23 cellular contexts compared by ENCODE assay signal in the genomic region with DNA sequence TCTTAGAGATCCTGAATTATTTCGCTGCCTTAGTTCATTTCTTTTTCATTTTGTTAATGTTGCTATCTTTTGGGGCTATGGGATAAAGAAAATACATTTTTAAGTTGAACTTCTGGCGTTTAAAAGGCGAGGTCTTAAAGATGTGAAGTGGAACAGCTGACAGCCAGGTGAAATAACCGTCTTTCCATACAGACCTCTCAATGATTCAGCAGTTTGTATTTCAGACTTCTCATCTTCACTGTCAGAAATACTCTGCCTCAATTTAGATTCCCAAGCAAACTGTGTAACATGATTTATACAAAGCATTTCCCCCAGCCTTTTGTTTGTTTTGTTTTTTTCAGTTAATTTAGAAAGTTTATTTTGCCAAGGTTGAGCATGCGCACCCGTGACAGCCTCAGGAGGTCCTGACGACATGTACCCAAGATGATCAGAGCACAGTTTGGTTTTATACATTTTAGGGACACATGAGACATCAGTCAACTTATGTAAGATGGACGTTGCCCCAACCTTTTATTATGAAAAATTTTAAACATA. TPM values are rescaled to one million over a fixed set of nuclear protein-coding genes. Genes with fewer than 3 reads are reported as not detected.
A peak's percentile ranks its signal among the peaks of the same experiment; 100 is the strongest.
DNase-seq lines count a peak whose midpoint lies in the region; ATAC-seq, FAIRE-seq and TF ChIP-seq lines count a peak whose summit lies in the region.
"Had no signal": no experiment of that assay in that cellular context is flagged by ENCODE, and none has a peak within 500 bp of the region (broad histone marks: within the 10 kb centered on the region; RNA-seq: fewer than 3 reads in every experiment).

No MANE protein-coding gene starts in this region.

- no peak overlapping the region for H3K4me3 Mint-ChIP-seq in CD4-positive, CD25-positive, alpha-beta regulatory T cell
- H3K4me3 Mint-ChIP-seq in Calu3 (ENCODE audit: low read depth, unreplicated experiment), result no peak overlapping the region
- H3K4me3 Mint-ChIP-seq: activated naive CD4-positive, alpha-beta T cell treated with anti-CD3 and anti-CD28 coated beads, Interleukin-2, amount 10 ng/mL, durations not matched to agents 7 days and 5 days; HFFc6; memory B cell; naive thymus-derived CD4-positive, alpha-beta T cell had no signal

- WGBS in psoas muscle, 3 donors, result 65 to 88% (median 68%) methylated on average over 8 of the region's 8 CpGs

- no peaks in the 10 kb centered on the region for H3K27me3 ChIP-seq in CD4-positive, CD25-positive, alpha-beta regulatory T cell (ENCODE audit: control insufficient read depth, insufficient read depth, low read length)
- H3K27me3 ChIP-seq in psoas muscle (ENCODE audit: insufficient read depth in 3 of 3, low read length in 2 of 3), result no peaks in the 10 kb centered on the region
- H3K27me3 ChIP-seq: foreskin keratinocyte, spleen, tibial nerve had no signal

- peaks cover 47% of the 10 kb centered on the region for H3K36me3 Mint-ChIP-seq in CD4-positive, CD25-positive, alpha-beta regulatory T cell
- H3K36me3 Mint-ChIP-seq in Calu3 (ENCODE audit: insufficient read depth, unreplicated experiment), result peaks cover 21% of the 10 kb centered on the region

- CTCF ChIA-PET in Calu3 (lab: Charles Lee), result no interaction called here

- TF ChIP-seq CTCF in psoas muscle (IDR thresholded peaks at IDR 0.05), result no peak
- TF ChIP-seq CTCF in Calu3 (IDR thresholded peaks at IDR 0.05; ENCODE audit: unreplicated experiment), result no peak

- intact Hi-C loops in psoas muscle (cut with DNase I), result no loop called here
- intact Hi-C loops in Calu3 (cut with micrococcal nuclease; ENCODE audit: unreplicated experiment), result no loop called here

- ATAC-seq in CD4-positive, CD25-positive, alpha-beta regulatory T cell (ENCODE audit: low read depth in 2 of 2), result no peak
- ATAC-seq in psoas muscle, result peak in 2 of 4 donors; percentile 30 to 53
- ATAC-seq: foreskin keratinocyte; naive thymus-derived CD4-positive, alpha-beta T cell had no signal

- peak overlapping the region in 2 of 3 donors; percentile 80 for H3K27ac Mint-ChIP-seq in CD4-positive, CD25-positive, alpha-beta regulatory T cell
- no peak overlapping the region for H3K27ac Mint-ChIP-seq in Calu3 (ENCODE audit: unreplicated experiment)
- H3K27ac Mint-ChIP-seq: memory B cell had no signal

- peaks cover 68% of the 10 kb centered on the region for H3K36me3 ChIP-seq in CD4-positive, CD25-positive, alpha-beta regulatory T cell (ENCODE audit: control insufficient read depth, insufficient read depth, low read length)
- H3K36me3 ChIP-seq in psoas muscle (ENCODE audit: insufficient read depth in 1 of 2, low read depth in 1 of 2), result peaks cover 3 to 72% of the 10 kb centered on the region in 2 donors

- BruUV-seq in Calu3 (replicated peaks; lab: Mats Ljungman, UMichigan), result no TSS peak

- H3K27me3 Mint-ChIP-seq in CD4-positive, CD25-positive, alpha-beta regulatory T cell, result no peaks in the 10 kb centered on the region
- no peaks in the 10 kb centered on the region for H3K27me3 Mint-ChIP-seq in Calu3 (ENCODE audit: unreplicated experiment)
- H3K27me3 Mint-ChIP-seq: activated naive CD4-positive, alpha-beta T cell treated with anti-CD3 and anti-CD28 coated beads, Interleukin-2, amount 10 ng/mL, durations not matched to agents 7 days and 5 days; memory B cell; naive thymus-derived CD4-positive, alpha-beta T cell had no signal

- DNase-seq in CD4-positive, CD25-positive, alpha-beta regulatory T cell, result no peak
- no peak for DNase-seq in HTR-8/SVneo (ENCODE audit: insufficient read length, low spot score)
- no peak for DNase-seq in caudate nucleus (lab: John Stamatoyannopoulos, UW)
- DNase-seq in psoas muscle, result no peak
- no peak for DNase-seq in T-helper 9 cell
- no peak for DNase-seq in stimulated activated CD4-positive, alpha-beta T cell treated with anti-CD3 and anti-CD28 coated beads, Interleukin-1b, Interleukin-23, amount 100 ng/mL, for 48 hours
- no peak for DNase-seq in Calu3
- DNase-seq: activated CD4-positive, alpha-beta T cell treated with anti-CD3 and anti-CD28 coated beads for 48 hours; activated naive CD4-positive, alpha-beta T cell treated with anti-CD3 and anti-CD28 coated beads, Interleukin-2, amount 10 ng/mL, durations not matched to agents 7 days and 5 days; COR-L47; cortex of kidney; foreskin keratinocyte; HFFc6; naive thymus-derived CD4-positive, alpha-beta T cell; NCI-H187; NCI-H446; NK-92 treated with Interleukin-12 subunit alpha and Interleukin-12 subunit beta, amount 100 ng/mL, for 24 hours; spleen; stimulated activated CD8-positive, alpha-beta memory T cell treated with anti-CD3 and anti-CD28 coated beads, Interleukin-4, amount 100 ng/mL, for 48 hours had no signal

- H3K9me3 ChIP-seq in CD4-positive, CD25-positive, alpha-beta regulatory T cell (ENCODE audit: control insufficient read depth in 2 of 2, low read length in 2 of 2), result no peaks in the 10 kb centered on the region
- H3K9me3 ChIP-seq in psoas muscle, result no peaks in the 10 kb centered on the region
- H3K9me3 ChIP-seq: spleen, tibial nerve had no signal

- peaks cover 18% of the 10 kb centered on the region for H3K4me1 ChIP-seq in CD4-positive, CD25-positive, alpha-beta regulatory T cell (ENCODE audit: control insufficient read depth, insufficient read depth, low read length, poor library complexity, severe bottlenecking)
- peaks cover 32% of the 10 kb centered on the region for H3K4me1 ChIP-seq in psoas muscle

- no peaks in the 10 kb centered on the region for H3K9me3 Mint-ChIP-seq in CD4-positive, CD25-positive, alpha-beta regulatory T cell
- H3K9me3 Mint-ChIP-seq in Calu3 (ENCODE audit: low read depth, unreplicated experiment), result no peaks in the 10 kb centered on the region
- H3K9me3 Mint-ChIP-seq: activated naive CD4-positive, alpha-beta T cell treated with anti-CD3 and anti-CD28 coated beads, Interleukin-2, amount 10 ng/mL, durations not matched to agents 7 days and 5 days; HFFc6; memory B cell; naive thymus-derived CD4-positive, alpha-beta T cell had no signal

- FAIRE-seq in HTR-8/SVneo (lab: Jason Lieb, UNC), result peak; percentile 16
- FAIRE-seq: keratinocyte, TTC549 had no signal

- no peak overlapping the region for H3K27ac ChIP-seq in CD4-positive, CD25-positive, alpha-beta regulatory T cell (ENCODE audit: insufficient read depth, low read length, poor library complexity, severe bottlenecking)
- H3K27ac ChIP-seq in caudate nucleus (ENCODE audit: low read depth, low read length) (peak overlapping the region; percentile 87), psoas muscle (peak overlapping the region; percentile 71)
- H3K27ac ChIP-seq: foreskin keratinocyte had no signal

- H3K4me3 ChIP-seq in CD4-positive, CD25-positive, alpha-beta regulatory T cell (ENCODE audit: low read depth, low read length), result no peak overlapping the region
- H3K4me3 ChIP-seq in psoas muscle, result no peak overlapping the region
- H3K4me3 ChIP-seq: spleen, tibial nerve had no signal

- peaks cover 17 to 34% (median 22%) of the 10 kb centered on the region in 4 donors for H3K4me1 Mint-ChIP-seq in CD4-positive, CD25-positive, alpha-beta regulatory T cell
- H3K4me1 Mint-ChIP-seq in Calu3 (ENCODE audit: low read depth, unreplicated experiment), result no peaks in the 10 kb centered on the region

RNA-seq across cellular contexts. Expression of a gene that starts 40.0 kb away (rescaled TPM):
- total RNA-seq in CD4-positive, CD25-positive, alpha-beta regulatory T cell, result 47.4 TPM
- polyA plus RNA-seq in CD4-positive, CD25-positive, alpha-beta regulatory T cell, result 1 to 10 TPM; 4.9 to 8.7 (median 7.0) TPM
- total RNA-seq in psoas muscle (10 to 100 TPM in 3 of 4 donors, 1 to 10 TPM in 1; 8.2 to 19.4 (median 11.2) TPM), Calu3 (2022) (30.0 and 31.7 TPM in 2 replicates)
- 10 to 100 TPM in 1 of 3 donors, 1 to 10 TPM in 2; 6.1 to 11.4 (median 6.3) TPM for polyA plus RNA-seq in psoas muscle
